1 cellular context compared by ENCODE assay signal in genomic region chr6:136341967-136342366, GRCh38.
TF ChIP-seq lines count a peak whose summit lies in the region.

No MANE protein-coding gene starts in this region.

TF ChIP-seq in GM12878, 131 proteins besides CTCF, POLR2A, EP300 and RAD21:
- TF ChIP-seq E2F8 (IDR thresholded peaks at IDR 0.05; ENCODE audit: low read depth, partially characterized antibody) (no peak), SMC3 (IDR thresholded peaks at IDR 0.05; ENCODE audit: borderline replicate concordance, low read length) (peak; percentile 9; the same call in 1 of the 2 replicates)
